Comparison of ENCODE assay signal across 19 cellular contexts in the genomic region with DNA sequence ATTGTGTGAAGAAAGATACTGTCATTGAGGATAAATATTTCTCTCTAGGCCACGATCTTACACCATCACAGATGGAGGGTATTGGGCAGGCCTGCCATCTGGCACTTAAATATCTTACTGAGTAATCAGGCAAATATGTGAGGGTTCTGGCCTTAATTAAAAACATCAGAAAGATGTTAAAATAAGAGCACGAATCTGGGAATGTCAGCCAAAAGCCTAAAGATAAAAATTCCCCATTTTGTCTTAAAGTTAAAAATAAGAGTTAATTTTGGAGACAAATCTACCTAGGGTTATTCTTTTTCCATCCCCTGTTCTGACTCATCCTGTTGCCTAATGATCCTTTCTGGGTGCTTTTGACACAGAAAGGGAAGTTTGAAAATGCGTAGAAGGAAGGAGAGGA.
DNase-seq lines count a peak whose midpoint lies in the region; ATAC-seq lines count a peak whose summit lies in the region.
"Had no signal": no experiment of that assay in that cellular context is flagged by ENCODE, and none has a peak within 500 bp of the region (broad histone marks: within the 10 kb centered on the region; RNA-seq: fewer than 3 reads in every experiment).

No MANE protein-coding gene starts in this region.

- no CpG with 5 or more reads among the region's 3 CpGs for WGBS in mesodermal cell (ENCODE audit: insufficient coverage in 2 of 2), 2 experiments

- H3K4me1 ChIP-seq in mesodermal cell (ENCODE audit: control insufficient read depth, insufficient read depth, low read length, poor library complexity, severe bottlenecking), result no peaks in the 10 kb centered on the region
- H3K4me1 ChIP-seq: parathyroid adenoma, thyroid gland had no signal

- no peak overlapping the region for H3K4me3 ChIP-seq in mesodermal cell (ENCODE audit: extremely low read depth, insufficient read depth, low read length, poor library complexity, severe bottlenecking)
- H3K4me3 ChIP-seq: GM23338, skin epidermis, thyroid gland had no signal

- H3K27me3 Mint-ChIP-seq in activated CD4-positive, alpha-beta T cell treated with anti-CD3 and anti-CD28 coated beads, Interleukin-2, amount 10 ng/mL, durations not matched to agents 7 days and 5 days, result peaks cover 22% of the 10 kb centered on the region

- DNase-seq in DMS 273 treated with DMSO at 0.1 percent for 48 hours (lab: John Stamatoyannopoulos, UW), result peak; percentile 76
- DNase-seq in M059J (ENCODE audit: low read depth), result peak; percentile 1
- DNase-seq in SKM-1 treated with dmso at 0.1 percent for 144 hours (lab: John Stamatoyannopoulos, UW; ENCODE audit: unreplicated experiment), result peak; percentile 79
- DNase-seq in NCI-H1105 (lab: John Stamatoyannopoulos, UW), result no peak
- no peak for DNase-seq in activated CD4-positive, alpha-beta T cell treated with anti-CD3 and anti-CD28 coated beads, Interleukin-2, amount 10 ng/mL, durations not matched to agents 7 days and 5 days
- no peak for DNase-seq in left ventricle myocardium superior
- DNase-seq: activated CD8-positive, alpha-beta T cell treated with anti-CD3 and anti-CD28 coated beads for 36 hours; activated naive CD8-positive, alpha-beta T cell treated with anti-CD3 and anti-CD28 coated beads, Interleukin-2, amount 50 U/mL, for 24 hours; DND-41; effector memory CD4-positive, alpha-beta T cell; foreskin melanocyte; NCI-H1930; NCI-H69; thyroid gland had no signal

- H3K4me3 Mint-ChIP-seq in activated CD4-positive, alpha-beta T cell treated with anti-CD3 and anti-CD28 coated beads, Interleukin-2, amount 10 ng/mL, durations not matched to agents 7 days and 5 days, result no peak overlapping the region
- H3K4me3 Mint-ChIP-seq: activated CD8-positive, alpha-beta T cell treated with anti-CD3 and anti-CD28 coated beads for 36 hours; activated naive CD8-positive, alpha-beta T cell treated with anti-CD3 and anti-CD28 coated beads, Interleukin-2, amount 50 U/mL, for 24 hours; GM23338 had no signal

- CTCF ChIA-PET in activated CD4-positive, alpha-beta T cell treated with anti-CD3 and anti-CD28 coated beads, Interleukin-2, amount 10 ng/mL, durations not matched to agents 7 days and 5 days (lab: Charles Lee), result no interaction called here

- H3K36me3 Mint-ChIP-seq in activated CD4-positive, alpha-beta T cell treated with anti-CD3 and anti-CD28 coated beads, Interleukin-2, amount 10 ng/mL, durations not matched to agents 7 days and 5 days (ENCODE audit: low read depth), result no peaks in the 10 kb centered on the region

- no peaks in the 10 kb centered on the region for H3K4me1 Mint-ChIP-seq in activated CD4-positive, alpha-beta T cell treated with anti-CD3 and anti-CD28 coated beads, Interleukin-2, amount 10 ng/mL, durations not matched to agents 7 days and 5 days
- H3K4me1 Mint-ChIP-seq: activated naive CD8-positive, alpha-beta T cell treated with anti-CD3 and anti-CD28 coated beads, Interleukin-2, amount 50 U/mL, for 24 hours; GM23338 had no signal

- intact Hi-C loops in left ventricle myocardium superior (cut with micrococcal nuclease), result no loop called here

- no peaks in the 10 kb centered on the region for H3K9me3 Mint-ChIP-seq in activated CD4-positive, alpha-beta T cell treated with anti-CD3 and anti-CD28 coated beads, Interleukin-2, amount 10 ng/mL, durations not matched to agents 7 days and 5 days
- H3K9me3 Mint-ChIP-seq: activated CD8-positive, alpha-beta T cell treated with anti-CD3 and anti-CD28 coated beads for 36 hours; activated naive CD8-positive, alpha-beta T cell treated with anti-CD3 and anti-CD28 coated beads, Interleukin-2, amount 50 U/mL, for 24 hours had no signal

- H3K9me3 ChIP-seq in mesodermal cell (ENCODE audit: control insufficient read depth, low read length), result no peaks in the 10 kb centered on the region
- H3K9me3 ChIP-seq: thyroid gland had no signal

- ATAC-seq in left ventricle myocardium superior (no peak), HG03025 (IDR thresholded peaks at IDR 0.05; ENCODE audit: low FRiP score, unreplicated experiment) (no peak)
- ATAC-seq: activated CD8-positive, alpha-beta T cell treated with anti-CD3 and anti-CD28 coated beads for 36 hours; activated naive CD8-positive, alpha-beta T cell treated with anti-CD3 and anti-CD28 coated beads, Interleukin-2, amount 50 U/mL, for 24 hours; GM23338 had no signal

- peak overlapping the region; percentile 24 for H3K27ac ChIP-seq in mesodermal cell (ENCODE audit: low read depth, low read length, severe bottlenecking)
- H3K27ac ChIP-seq: parathyroid adenoma, thyroid gland had no signal

- POLR2A ChIA-PET in activated CD4-positive, alpha-beta T cell treated with anti-CD3 and anti-CD28 coated beads, Interleukin-2, amount 10 ng/mL, durations not matched to agents 7 days and 5 days (lab: Charles Lee), result no interaction called here

- H3K27ac Mint-ChIP-seq in activated CD4-positive, alpha-beta T cell treated with anti-CD3 and anti-CD28 coated beads, Interleukin-2, amount 10 ng/mL, durations not matched to agents 7 days and 5 days, result no peak overlapping the region
- H3K27ac Mint-ChIP-seq: activated CD8-positive, alpha-beta T cell treated with anti-CD3 and anti-CD28 coated beads for 36 hours; activated naive CD8-positive, alpha-beta T cell treated with anti-CD3 and anti-CD28 coated beads, Interleukin-2, amount 50 U/mL, for 24 hours; GM23338 had no signal

- no peaks in the 10 kb centered on the region for H3K36me3 ChIP-seq in mesodermal cell (ENCODE audit: control insufficient read depth, insufficient read depth, low read length)
- H3K36me3 ChIP-seq: thyroid gland had no signal

Comparison
In these comparisons a context has a peak if more than half of its experiments do, and no peak if none do; other contexts are left out.
1. DNase-seq: peak in DMS 273 treated with DMSO at 0.1 percent for 48 hours (single experiment), M059J (single experiment) and SKM-1 treated with dmso at 0.1 percent for 144 hours (single experiment); none in NCI-H1105 (single experiment), activated CD4-positive, alpha-beta T cell treated with anti-CD3 and anti-CD28 coated beads, Interleukin-2, amount 10 ng/mL, durations not matched to agents 7 days and 5 days (single experiment) and left ventricle myocardium superior (single experiment).